ENCODE assay signal across 8 cellular contexts in genomic region chr12:109052097-109052414, GRCh38. TPM values are rescaled to one million over a fixed set of nuclear protein-coding genes. Genes with fewer than 3 reads are reported as not detected.
DNase-seq lines count a peak whose midpoint lies in the region; ATAC-seq, FAIRE-seq and TF ChIP-seq lines count a peak whose summit lies in the region.

No MANE protein-coding gene starts in this region.

- DNase-seq in CD4-positive, alpha-beta T cell: no peak
- DNase-seq in NT2/D1 (ENCODE audit: low read depth, low spot score) (no peak), H1 (ENCODE audit: low read depth in 1 of 2, low spot score in 2 of 2) (no peak), kidney glomerular epithelial cell (lab: John Stamatoyannopoulos, UW) (no peak), H54 (ENCODE audit: insufficient read length, low spot score) (no peak), NCI-H1930 (lab: John Stamatoyannopoulos, UW) (no peak)

- H3K27me3 Mint-ChIP-seq in CD4-positive, alpha-beta T cell: no peaks in the 10 kb centered on the region

- H3K27ac ChIP-seq in CD4-positive, alpha-beta T cell (ENCODE audit: low read depth, low read length): peak overlapping the region; percentile 87
- no peak overlapping the region for H3K27ac ChIP-seq in H1 (ENCODE audit: low read depth, low read length)

- H3K23ac ChIP-seq in H1 (ENCODE audit: insufficient read length): no peak overlapping the region

- H3K4me3 ChIP-seq in NT2/D1 (ENCODE audit: insufficient read length, low read depth) (peak overlapping the region; percentile 85), H1 (ENCODE audit: extremely low read depth in 1 of 4, insufficient read depth in 2 of 4, low read depth in 3 of 4, low read length in 4 of 4) (peak overlapping the region in 3 of 4 experiments; percentile 15 to 95 (median 88); a peak in 4 of 8 replicates), neuron (ENCODE audit: low read length) (peak overlapping the region; percentile 85)

- no peaks in the 10 kb centered on the region for H3K23me2 ChIP-seq in H1 (ENCODE audit: low read depth, low read length)

- H2AK5ac ChIP-seq in H1 (ENCODE audit: low read depth, low read length): no peak overlapping the region

- H3K9me3 ChIP-seq in CD4-positive, alpha-beta T cell (ENCODE audit: control insufficient read depth, low read length): no peaks in the 10 kb centered on the region
- H3K9me3 ChIP-seq in NT2/D1 (ENCODE audit: insufficient read depth, low read length) (no peaks in the 10 kb centered on the region), H1 (ENCODE audit: insufficient read depth in 2 of 2, low read depth in 1 of 2, low read length in 1 of 2) (no peaks in the 10 kb centered on the region), neuron (ENCODE audit: low read length) (no peaks in the 10 kb centered on the region)

- no peak overlapping the region for H3K56ac ChIP-seq in H1 (replicated peaks; ENCODE audit: insufficient read length, low read depth, low read length)

- FAIRE-seq in H1 (lab: Jason Lieb, UNC): no peak
- FAIRE-seq in H54 (lab: Jason Lieb, UNC): no peak

- no peak overlapping the region for H2BK20ac ChIP-seq in H1 (ENCODE audit: low read length)

- no peak for TF ChIP-seq RAD21 in H1 (IDR thresholded peaks at IDR 0.05 in 1 of 2, conservative IDR thresholded peaks at IDR 0.05 in 1 of 2; ENCODE audit: low read depth in 2 of 2, low read length in 2 of 2)

- no peak overlapping the region for H4K91ac ChIP-seq in H1 (replicated peaks; ENCODE audit: insufficient read length, low read length)

- H3K27ac Mint-ChIP-seq in CD4-positive, alpha-beta T cell: peak overlapping the region; percentile 86

- no peaks in the 10 kb centered on the region for H3K79me2 ChIP-seq in H1 (ENCODE audit: control insufficient read depth in 1 of 2, insufficient read depth in 2 of 2, low read length in 2 of 2)

- H3K27me3 ChIP-seq in CD4-positive, alpha-beta T cell (ENCODE audit: control insufficient read depth, insufficient read depth, low read length): no peaks in the 10 kb centered on the region
- H3K27me3 ChIP-seq in NT2/D1 (ENCODE audit: insufficient read depth, insufficient read length): no peaks in the 10 kb centered on the region
- H3K27me3 ChIP-seq in H1 (replicated peaks in 1 of 4; ENCODE audit: control insufficient read depth in 3 of 4, extremely low read depth in 1 of 4, insufficient read depth in 3 of 4, low read length in 3 of 4): no peaks in the 10 kb centered on the region
- H3K27me3 ChIP-seq in neuron (ENCODE audit: insufficient read depth, low read length): no peaks in the 10 kb centered on the region

- no peaks in the 10 kb centered on the region for H4K20me1 ChIP-seq in H1 (replicated peaks in 1 of 2; ENCODE audit: control insufficient read depth in 1 of 2, insufficient read depth in 2 of 2, low read length in 2 of 2)

- no peak for TF ChIP-seq CTCF in CD4-positive, alpha-beta T cell (IDR thresholded peaks at IDR 0.05)
- no peak for TF ChIP-seq CTCF in H1 (IDR thresholded peaks at IDR 0.05; ENCODE audit: control extremely low read depth in 1 of 3, insufficient read depth in 1 of 3, low read depth in 1 of 3, low read length in 3 of 3)

- peak overlapping the region; percentile 98 for H3K4me3 Mint-ChIP-seq in CD4-positive, alpha-beta T cell

- no peak overlapping the region for H2BK15ac ChIP-seq in H1 (ENCODE audit: low read length)

- WGBS in H1 (ENCODE audit: extremely low coverage in 1 of 2, insufficient coverage in 1 of 2, insufficient read length in 1 of 2, insufficient replicate concordance in 2 of 2, low coverage in 1 of 2, low lambda C conversion rate in 2 of 2, missing lambda C conversion rate in 1 of 2), 2 experiments: 46% methylated on average over 6 of the region's 6 CpGs; no CpG with 5 or more reads in 1 of the 2 experiments

- H3K9ac ChIP-seq in NT2/D1 (ENCODE audit: insufficient read length, low read depth): peak overlapping the region; percentile 34
- no peak overlapping the region for H3K9ac ChIP-seq in H1 (replicated peaks in 1 of 4; ENCODE audit: extremely low read depth in 1 of 4, low read depth in 3 of 4, low read length in 3 of 4)

- H4K8ac ChIP-seq in H1 (ENCODE audit: extremely low read depth, insufficient read depth, low read length): no peak overlapping the region; the same call in 1 of the 2 replicates

- POLR2A ChIA-PET in CD4-positive, alpha-beta T cell (lab: Charles Lee): interaction anchor here (0.6 to 2.8 kb wide), 11 partner anchors 10 to 1665 kb away, joined by 3 to 13 read pairs (median 4); partner anchors contain the start of genes ALKBH2, ISCU, KCTD10 and SSH1
- POLR2A ChIA-PET in H1 (lab: Charles Lee; ENCODE audit: partially characterized antibody): interaction anchor here (0.9 kb wide), 1 partner anchor 214 kb away, joined by 3 read pairs; no protein-coding TSS in a partner anchor

- no peak overlapping the region for H4K5ac ChIP-seq in H1 (ENCODE audit: insufficient read length, low read depth, low read length)

- H2BK12ac ChIP-seq in H1 (ENCODE audit: low read depth, low read length): no peak overlapping the region

- H2BK120ac ChIP-seq in H1 (replicated peaks; ENCODE audit: low read depth, low read length): no peak overlapping the region

- H3K79me1 ChIP-seq in H1 (ENCODE audit: low read depth, low read length): no peaks in the 10 kb centered on the region

- H3K36me3 ChIP-seq in NT2/D1 (ENCODE audit: insufficient read depth, insufficient read length, low read length) (no peaks in the 10 kb centered on the region), H1 (ENCODE audit: control insufficient read depth in 2 of 4, insufficient read depth in 4 of 4, low read length in 3 of 4) (no peaks in the 10 kb centered on the region), neuron (ENCODE audit: insufficient read depth, low read length) (peaks cover 2% of the 10 kb centered on the region)

- no peak for ATAC-seq in CD4-positive, alpha-beta T cell (ENCODE audit: poor library complexity)
- no peak for ATAC-seq in GM18909 (IDR thresholded peaks at IDR 0.05; ENCODE audit: poor library complexity, unreplicated experiment)

- no peak overlapping the region for H3K4ac ChIP-seq in H1 (replicated peaks; ENCODE audit: insufficient read length, low read depth, low read length)

- peaks cover 13% of the 10 kb centered on the region for H3K4me1 Mint-ChIP-seq in CD4-positive, alpha-beta T cell (ENCODE audit: low read depth)

- no peak overlapping the region for H3K18ac ChIP-seq in H1 (ENCODE audit: extremely low read depth, low read length)

- no peak for TF ChIP-seq EP300 in H1 (IDR thresholded peaks at IDR 0.05; ENCODE audit: borderline replicate concordance in 1 of 2, low read depth in 2 of 2, low read length in 2 of 2)

- no peaks in the 10 kb centered on the region for H3K4me1 ChIP-seq in NT2/D1 (ENCODE audit: insufficient read depth, insufficient read length)
- no peaks in the 10 kb centered on the region; a peak in 1 of 7 replicates for H3K4me1 ChIP-seq in H1 (replicated peaks in 1 of 4; ENCODE audit: control insufficient read depth in 3 of 4, insufficient read depth in 4 of 4, low read length in 3 of 4)
- H3K4me1 ChIP-seq in neuron (ENCODE audit: insufficient read depth, low read length): peaks cover 9% of the 10 kb centered on the region

- H2BK5ac ChIP-seq in H1 (ENCODE audit: low read depth, low read length): no peak overlapping the region

- H3K4me2 ChIP-seq in H1 (ENCODE audit: insufficient read depth in 1 of 2, low read depth in 2 of 2, low read length in 2 of 2): peak overlapping the region; percentile 56 to 91

- no peak for TF ChIP-seq POLR2A in H1 (IDR thresholded peaks at IDR 0.05; ENCODE audit: control extremely low read depth in 1 of 2, low read depth in 2 of 2, low read length in 2 of 2)
- no peak for TF ChIP-seq POLR2A in H54 (IDR thresholded peaks at IDR 0.05; ENCODE audit: low read depth, low read length)

- intact Hi-C loops in CD4-positive, alpha-beta T cell (cut with DNase I, micrococcal nuclease): loop anchor here (1.0 to 10.0 kb wide), 12 partner anchors 41 to 1367 kb away; partner anchors contain the start of genes PWP1 (in 2 of the 2), SART3 (in 2 of the 2), ALKBH2 (in 1 of the 2) and C12orf76 (in 1 of the 2)

- no peaks in the 10 kb centered on the region for H3K9me3 Mint-ChIP-seq in CD4-positive, alpha-beta T cell

- H2AFZ ChIP-seq in H1 (ENCODE audit: low read length): peak overlapping the region; percentile 12; the same call in 1 of the 2 replicates
- H2AFZ ChIP-seq in neuron (ENCODE audit: low read depth, low read length): peak overlapping the region; percentile 93

- peaks cover 26% of the 10 kb centered on the region for H3K36me3 Mint-ChIP-seq in CD4-positive, alpha-beta T cell (ENCODE audit: low read depth)

- CTCF ChIA-PET in CD4-positive, alpha-beta T cell (lab: Charles Lee): interaction anchor here (3.8 kb wide), 1 partner anchor 41 kb away, joined by 31 read pairs; the partner anchor contains the start of gene ALKBH2
- CTCF ChIA-PET in H1 (lab: Charles Lee; ENCODE audit: partially characterized antibody): interaction anchor here (1.7 kb wide), 1 partner anchor 17 kb away, joined by 3 read pairs; no protein-coding TSS in a partner anchor

- H3K14ac ChIP-seq in H1 (ENCODE audit: insufficient read length): no peak overlapping the region

RNA-seq across cellular contexts. Expression of gene USP30, which starts 0.3 kb away (rescaled TPM):
- 10 to 100 TPM; 21.8 to 23.0 TPM for total RNA-seq in CD4-positive, alpha-beta T cell
- 6.6 and 7.0 TPM in 2 replicates for total RNA-seq in H1 (2021; fragmentation: NEBNext Ultra II Directional; extraction: Animal tissue kit (Norgen Biotek cat#: 25700))
- polyA plus RNA-seq in H1 (2011; rRNA removed): 12.2 and 14.6 TPM in 2 replicates
- 9.3 TPM for polyA plus RNA-seq in H1 (2011; cell fraction: cytosol; rRNA removed)
- polyA plus RNA-seq in H1 (2011; cell fraction: nucleus; rRNA removed): 11.6 TPM
- polyA plus RNA-seq in H1 (2012, experiment 1 of 2): 4.3 to 7.5 TPM (median 4.8 TPM) in 4 replicates
- polyA plus RNA-seq in H1 (2012, experiment 2 of 2): 2.6 TPM
- 4.7 TPM for polyA plus RNA-seq in H1 (2013, experiment 1 of 2)
- polyA plus RNA-seq in H1 (2013, experiment 2 of 2): 5.7 TPM
- 14.2 and 14.3 TPM in 2 replicates for polyA minus RNA-seq in H1 (2011; rRNA and poly(A)+ RNA removed)
- 6.1 TPM for polyA minus RNA-seq in H1 (2011; cell fraction: cytosol; rRNA and poly(A)+ RNA removed)
- 7.1 TPM for polyA minus RNA-seq in H1 (2011; cell fraction: nucleus; rRNA and poly(A)+ RNA removed)

RNA-seq across cellular contexts. Expression of gene SVOP, which starts 31.2 kb away (rescaled TPM):
- total RNA-seq in CD4-positive, alpha-beta T cell: not detected
- 0.33 TPM in 1 of 2 replicates, not detected in the other for total RNA-seq in H1 (2021; fragmentation: NEBNext Ultra II Directional; extraction: Animal tissue kit (Norgen Biotek cat#: 25700))
- 0.05 and 0.06 TPM in 2 replicates for polyA plus RNA-seq in H1 (2011; rRNA removed)
- polyA plus RNA-seq in H1 (2011; cell fraction: cytosol; rRNA removed): 0.17 TPM
- 0.26 TPM for polyA plus RNA-seq in H1 (2011; cell fraction: nucleus; rRNA removed)
- 0.03 to 0.24 TPM (median 0.04 TPM) in 4 replicates for polyA plus RNA-seq in H1 (2012, experiment 1 of 2)
- 0.03 TPM for polyA plus RNA-seq in H1 (2012, experiment 2 of 2)
- 0.04 TPM for polyA plus RNA-seq in H1 (2013, experiment 1 of 2)
- 0.09 TPM for polyA plus RNA-seq in H1 (2013, experiment 2 of 2)
- polyA minus RNA-seq in H1 (2011; rRNA and poly(A)+ RNA removed): 0.28 and 1.4 TPM in 2 replicates
- not detected for polyA minus RNA-seq in H1 (2011; cell fraction: cytosol; rRNA and poly(A)+ RNA removed)
- polyA minus RNA-seq in H1 (2011; cell fraction: nucleus; rRNA and poly(A)+ RNA removed): not detected

RNA-seq across cellular contexts. Expression of gene ALKBH2, which starts 41.2 kb away (rescaled TPM):
- total RNA-seq in CD4-positive, alpha-beta T cell: 10 to 100 TPM; 12.8 to 14.0 TPM
- 22.5 and 25.9 TPM in 2 replicates for total RNA-seq in H1 (2021; fragmentation: NEBNext Ultra II Directional; extraction: Animal tissue kit (Norgen Biotek cat#: 25700))
- polyA plus RNA-seq in H1 (2011; rRNA removed): 19.1 and 24.3 TPM in 2 replicates
- 29.1 TPM for polyA plus RNA-seq in H1 (2011; cell fraction: cytosol; rRNA removed)
- 24.8 TPM for polyA plus RNA-seq in H1 (2011; cell fraction: nucleus; rRNA removed)
- polyA plus RNA-seq in H1 (2012, experiment 1 of 2): 24.6 to 31.1 TPM (median 27.8 TPM) in 4 replicates
- 18.9 TPM for polyA plus RNA-seq in H1 (2012, experiment 2 of 2)
- polyA plus RNA-seq in H1 (2013, experiment 1 of 2): 19.3 TPM
- 18.1 TPM for polyA plus RNA-seq in H1 (2013, experiment 2 of 2)
- polyA minus RNA-seq in H1 (2011; rRNA and poly(A)+ RNA removed): 10.2 and 11.3 TPM in 2 replicates
- 20.2 TPM for polyA minus RNA-seq in H1 (2011; cell fraction: cytosol; rRNA and poly(A)+ RNA removed)
- 20.9 TPM for polyA minus RNA-seq in H1 (2011; cell fraction: nucleus; rRNA and poly(A)+ RNA removed)

RNA-seq across cellular contexts. Expression of gene UNG, which starts 45.3 kb away (rescaled TPM):
- 1 to 10 TPM; 3.3 to 3.6 TPM for total RNA-seq in CD4-positive, alpha-beta T cell
- 160 and 163 TPM in 2 replicates for total RNA-seq in H1 (2021; fragmentation: NEBNext Ultra II Directional; extraction: Animal tissue kit (Norgen Biotek cat#: 25700))
- polyA plus RNA-seq in H1 (2011; rRNA removed): 71.6 and 84.5 TPM in 2 replicates
- polyA plus RNA-seq in H1 (2011; cell fraction: cytosol; rRNA removed): 88.1 TPM
- polyA plus RNA-seq in H1 (2011; cell fraction: nucleus; rRNA removed): 76.8 TPM
- polyA plus RNA-seq in H1 (2012, experiment 1 of 2): 113 to 132 TPM (median 117 TPM) in 4 replicates
- polyA plus RNA-seq in H1 (2012, experiment 2 of 2): 86.7 TPM
- 72.7 TPM for polyA plus RNA-seq in H1 (2013, experiment 1 of 2)
- polyA plus RNA-seq in H1 (2013, experiment 2 of 2): 74.4 TPM
- 44.3 and 67.5 TPM in 2 replicates for polyA minus RNA-seq in H1 (2011; rRNA and poly(A)+ RNA removed)
- polyA minus RNA-seq in H1 (2011; cell fraction: cytosol; rRNA and poly(A)+ RNA removed): 45.7 TPM
- 27.7 TPM for polyA minus RNA-seq in H1 (2011; cell fraction: nucleus; rRNA and poly(A)+ RNA removed)
